Comparison of ENCODE assay signal across 20 cellular contexts in genomic region chr1:168438626-168439025, GRCh38.
DNase-seq lines count a peak whose midpoint lies in the region; ATAC-seq and TF ChIP-seq lines count a peak whose summit lies in the region.
"Had no signal": no experiment of that assay in that cellular context is flagged by ENCODE, and none has a peak within 500 bp of the region (broad histone marks: within the 10 kb centered on the region; RNA-seq: fewer than 3 reads in every experiment).

No MANE protein-coding gene starts in this region.

- H3K27ac Mint-ChIP-seq in activated naive CD8-positive, alpha-beta T cell treated with anti-CD3 and anti-CD28 coated beads, Interleukin-2, amount 10 ng/mL, durations not matched to agents 7 days and 5 days: peak overlapping the region; percentile 85
- H3K27ac Mint-ChIP-seq in activated naive CD8-positive, alpha-beta T cell treated with anti-CD3 and anti-CD28 coated beads, Interleukin-2, amount 50 U/mL, for 24 hours: no peak overlapping the region
- H3K27ac Mint-ChIP-seq in central memory CD8-positive, alpha-beta T cell (ENCODE audit: low read depth): peak overlapping the region; percentile 86
- peak overlapping the region; percentile 48 for H3K27ac Mint-ChIP-seq in stimulated activated effector memory CD8-positive, alpha-beta T cell treated with anti-CD3 and anti-CD28 coated beads, Interleukin-12 subunit alpha, Interleukin-12 subunit beta, amount 100 ng/mL, for 72 hours
- H3K27ac Mint-ChIP-seq: H9 had no signal

- no peak for ATAC-seq in activated naive CD8-positive, alpha-beta T cell treated with anti-CD3 and anti-CD28 coated beads, Interleukin-2, amount 10 ng/mL, durations not matched to agents 7 days and 5 days (ENCODE audit: low read depth)
- ATAC-seq in activated naive CD8-positive, alpha-beta T cell treated with anti-CD3 and anti-CD28 coated beads, Interleukin-2, amount 50 U/mL, for 24 hours: no peak
- no peak for ATAC-seq in PC-3
- no peak for ATAC-seq in central memory CD8-positive, alpha-beta T cell (replicated peaks; ENCODE audit: extremely low read depth, poor library complexity, severe bottlenecking)
- ATAC-seq in stimulated activated effector memory CD8-positive, alpha-beta T cell treated with anti-CD3 and anti-CD28 coated beads, Interleukin-12 subunit alpha, Interleukin-12 subunit beta, amount 100 ng/mL, for 72 hours: no peak
- no peak for ATAC-seq in HG03095 (IDR thresholded peaks at IDR 0.05; ENCODE audit: unreplicated experiment)

- H2AFZ ChIP-seq in PC-3 (ENCODE audit: low read length): no peak overlapping the region

- POLR2A ChIA-PET in activated naive CD8-positive, alpha-beta T cell treated with anti-CD3 and anti-CD28 coated beads, Interleukin-2, amount 10 ng/mL, durations not matched to agents 7 days and 5 days (lab: Charles Lee): interaction anchor here (0.8 to 8.9 kb wide), 7 partner anchors 16 to 1273 kb away, joined by 3 to 104 read pairs (median 3); no protein-coding TSS in a partner anchor
- POLR2A ChIA-PET in PC-3 (lab: Charles Lee; ENCODE audit: unreplicated experiment): interaction anchor here (1.0 kb wide), 1 partner anchor 96 kb away, joined by 3 read pairs; no protein-coding TSS in a partner anchor

- H3K4me1 Mint-ChIP-seq in activated naive CD8-positive, alpha-beta T cell treated with anti-CD3 and anti-CD28 coated beads, Interleukin-2, amount 10 ng/mL, durations not matched to agents 7 days and 5 days: peaks cover 48% of the 10 kb centered on the region
- H3K4me1 Mint-ChIP-seq in activated naive CD8-positive, alpha-beta T cell treated with anti-CD3 and anti-CD28 coated beads, Interleukin-2, amount 50 U/mL, for 24 hours: peaks cover 61% of the 10 kb centered on the region
- peaks cover 56% of the 10 kb centered on the region for H3K4me1 Mint-ChIP-seq in central memory CD8-positive, alpha-beta T cell
- H3K4me1 Mint-ChIP-seq in stimulated activated effector memory CD8-positive, alpha-beta T cell treated with anti-CD3 and anti-CD28 coated beads, Interleukin-12 subunit alpha, Interleukin-12 subunit beta, amount 100 ng/mL, for 72 hours: peaks cover 49% of the 10 kb centered on the region

- H3K4me3 ChIP-seq in PC-3 (ENCODE audit: low read length): no peak overlapping the region
- H3K4me3 ChIP-seq: GM12878, Peyer's patch had no signal

- H3K27me3 Mint-ChIP-seq in activated naive CD8-positive, alpha-beta T cell treated with anti-CD3 and anti-CD28 coated beads, Interleukin-2, amount 10 ng/mL, durations not matched to agents 7 days and 5 days: peaks cover 2% of the 10 kb centered on the region
- H3K27me3 Mint-ChIP-seq in activated naive CD8-positive, alpha-beta T cell treated with anti-CD3 and anti-CD28 coated beads, Interleukin-2, amount 50 U/mL, for 24 hours: no peaks in the 10 kb centered on the region
- H3K27me3 Mint-ChIP-seq in central memory CD8-positive, alpha-beta T cell: no peaks in the 10 kb centered on the region

- no peaks in the 10 kb centered on the region for H3K79me2 ChIP-seq in PC-3 (ENCODE audit: low read length)

- intact Hi-C loops in PC-3 (cut with micrococcal nuclease): loop anchor here (5.0 kb wide), 1 partner anchor 96 kb away; no protein-coding TSS in a partner anchor

- H3K4me2 ChIP-seq in PC-3 (ENCODE audit: low read length): no peak overlapping the region

- no peaks in the 10 kb centered on the region for H3K9me3 Mint-ChIP-seq in activated naive CD8-positive, alpha-beta T cell treated with anti-CD3 and anti-CD28 coated beads, Interleukin-2, amount 10 ng/mL, durations not matched to agents 7 days and 5 days
- H3K9me3 Mint-ChIP-seq in activated naive CD8-positive, alpha-beta T cell treated with anti-CD3 and anti-CD28 coated beads, Interleukin-2, amount 50 U/mL, for 24 hours: no peaks in the 10 kb centered on the region
- H3K9me3 Mint-ChIP-seq in central memory CD8-positive, alpha-beta T cell: no peaks in the 10 kb centered on the region
- no peaks in the 10 kb centered on the region for H3K9me3 Mint-ChIP-seq in stimulated activated effector memory CD8-positive, alpha-beta T cell treated with anti-CD3 and anti-CD28 coated beads, Interleukin-12 subunit alpha, Interleukin-12 subunit beta, amount 100 ng/mL, for 72 hours
- H3K9me3 Mint-ChIP-seq: CD4-positive, CD25-positive, alpha-beta regulatory T cell; H9 had no signal

- BruUV-seq in PC-3 (replicated peaks; lab: Mats Ljungman, UMichigan): no TSS peak

- no peak overlapping the region for H3K4me3 Mint-ChIP-seq in activated naive CD8-positive, alpha-beta T cell treated with anti-CD3 and anti-CD28 coated beads, Interleukin-2, amount 10 ng/mL, durations not matched to agents 7 days and 5 days
- no peak overlapping the region for H3K4me3 Mint-ChIP-seq in activated naive CD8-positive, alpha-beta T cell treated with anti-CD3 and anti-CD28 coated beads, Interleukin-2, amount 50 U/mL, for 24 hours
- H3K4me3 Mint-ChIP-seq in central memory CD8-positive, alpha-beta T cell: peak overlapping the region; percentile 70
- peak overlapping the region; percentile 67 for H3K4me3 Mint-ChIP-seq in stimulated activated effector memory CD8-positive, alpha-beta T cell treated with anti-CD3 and anti-CD28 coated beads, Interleukin-12 subunit alpha, Interleukin-12 subunit beta, amount 100 ng/mL, for 72 hours
- H3K4me3 Mint-ChIP-seq: H9 had no signal

- H3K4me1 ChIP-seq in PC-3 (ENCODE audit: insufficient read depth, low read length): no peaks in the 10 kb centered on the region

- H3K27ac ChIP-seq in PC-3 (ENCODE audit: low read length): no peak overlapping the region
- H3K27ac ChIP-seq: GM23248, KMS-11, Peyer's patch had no signal

- no peak overlapping the region for H3K9ac ChIP-seq in PC-3 (ENCODE audit: low read length)
- H3K9ac ChIP-seq: KMS-11 had no signal

- H3K9me3 ChIP-seq in PC-3 (ENCODE audit: low read length): no peaks in the 10 kb centered on the region
- H3K9me3 ChIP-seq: Caco-2, Peyer's patch had no signal

- CTCF ChIA-PET in PC-3 (lab: Charles Lee): interaction anchor here (0.7 to 1.8 kb wide), 4 partner anchors 96 to 705 kb away, joined by 3 to 28 read pairs (median 5); no protein-coding TSS in a partner anchor

- peak; percentile 30; the same call in 1 of the 2 replicates for TF ChIP-seq CTCF in PC-3 (conservative IDR thresholded peaks at IDR 0.05; ENCODE audit: low read depth, low read length)

- H3F3A ChIP-seq in PC-3 (ENCODE audit: low read length, unreplicated experiment): no peaks in the 10 kb centered on the region

- H3K36me3 ChIP-seq in PC-3 (ENCODE audit: low read depth, low read length): no peaks in the 10 kb centered on the region
- H3K36me3 ChIP-seq: Peyer's patch had no signal

- H3K36me3 Mint-ChIP-seq in activated naive CD8-positive, alpha-beta T cell treated with anti-CD3 and anti-CD28 coated beads, Interleukin-2, amount 10 ng/mL, durations not matched to agents 7 days and 5 days: peaks cover 10% of the 10 kb centered on the region
- no peaks in the 10 kb centered on the region for H3K36me3 Mint-ChIP-seq in activated naive CD8-positive, alpha-beta T cell treated with anti-CD3 and anti-CD28 coated beads, Interleukin-2, amount 50 U/mL, for 24 hours (ENCODE audit: low read depth)
- no peaks in the 10 kb centered on the region for H3K36me3 Mint-ChIP-seq in central memory CD8-positive, alpha-beta T cell (ENCODE audit: insufficient read depth)
- no peaks in the 10 kb centered on the region for H3K36me3 Mint-ChIP-seq in stimulated activated effector memory CD8-positive, alpha-beta T cell treated with anti-CD3 and anti-CD28 coated beads, Interleukin-12 subunit alpha, Interleukin-12 subunit beta, amount 100 ng/mL, for 72 hours
- H3K36me3 Mint-ChIP-seq: CD4-positive, CD25-positive, alpha-beta regulatory T cell had no signal

- no peaks in the 10 kb centered on the region for H3K27me3 ChIP-seq in PC-3 (ENCODE audit: low read length)
- H3K27me3 ChIP-seq: Peyer's patch had no signal

- no peaks in the 10 kb centered on the region for H3K9me2 ChIP-seq in PC-3 (replicated peaks; ENCODE audit: low read length)

- DNase-seq in activated naive CD8-positive, alpha-beta T cell treated with anti-CD3 and anti-CD28 coated beads, Interleukin-2, amount 10 ng/mL, durations not matched to agents 7 days and 5 days: no peak
- DNase-seq in activated naive CD8-positive, alpha-beta T cell treated with anti-CD3 and anti-CD28 coated beads, Interleukin-2, amount 50 U/mL, for 24 hours: no peak
- DNase-seq in PC-3 (no peak), NCI-H446 (lab: John Stamatoyannopoulos, UW) (no peak)
- no peak for DNase-seq in central memory CD8-positive, alpha-beta T cell (ENCODE audit: low spot score in 2 of 2)
- no peak for DNase-seq in stimulated activated effector memory CD8-positive, alpha-beta T cell treated with anti-CD3 and anti-CD28 coated beads, Interleukin-12 subunit alpha, Interleukin-12 subunit beta, amount 100 ng/mL, for 72 hours (ENCODE audit: low spot score in 2 of 2)
- DNase-seq: Caco-2; CD4-positive, CD25-positive, alpha-beta regulatory T cell; DND-41; GM23248; H9; NCI-H1105; NCI-H2029 treated with DMSO at 0.1 percent for 48 hours; NCI-H226; NCI-H774; NK-92 treated with Interleukin-12 subunit alpha and Interleukin-12 subunit beta, amount 100 ng/mL, for 24 hours; Peyer's patch had no signal

- H4K20me1 ChIP-seq in PC-3 (ENCODE audit: low read length): no peaks in the 10 kb centered on the region

Comparison
In these comparisons a context has a peak if more than half of its experiments do, and no peak if none do; other contexts are left out.
1. H3K4me3 Mint-ChIP-seq: peak in central memory CD8-positive, alpha-beta T cell (single experiment) and stimulated activated effector memory CD8-positive, alpha-beta T cell treated with anti-CD3 and anti-CD28 coated beads, Interleukin-12 subunit alpha, Interleukin-12 subunit beta, amount 100 ng/mL, for 72 hours (single experiment); none in activated naive CD8-positive, alpha-beta T cell treated with anti-CD3 and anti-CD28 coated beads, Interleukin-2, amount 10 ng/mL, durations not matched to agents 7 days and 5 days (single experiment) and activated naive CD8-positive, alpha-beta T cell treated with anti-CD3 and anti-CD28 coated beads, Interleukin-2, amount 50 U/mL, for 24 hours (single experiment).